Comparison of ENCODE assay signal across 8 cellular contexts in genomic region chr13:106535552-106536243, GRCh38. TPM values are rescaled to one million over a fixed set of nuclear protein-coding genes. Genes with fewer than 3 reads are reported as not detected.
DNase-seq lines count a peak whose midpoint lies in the region; TF ChIP-seq lines count a peak whose summit lies in the region.

Gene EFNB2 (minus strand): TSS chr13:106535662. CDS start chr13:106534964, 698 bp downstream.

- H3K4me1 Mint-ChIP-seq in activated naive CD4-positive, alpha-beta T cell treated with anti-CD3 and anti-CD28 coated beads, Interleukin-2, amount 50 U/mL, for 24 hours, result peaks cover 20% of the 10 kb centered on the region

- peaks cover 19% of the 10 kb centered on the region for H3K27me3 ChIP-seq in H7 (ENCODE audit: control insufficient read depth, insufficient read depth, low read length)
- H3K27me3 ChIP-seq in suprapubic skin, result no peaks in the 10 kb centered on the region

- peak within 1 kb of the TSS; percentile 92 for H3K4me3 Mint-ChIP-seq in activated naive CD4-positive, alpha-beta T cell treated with anti-CD3 and anti-CD28 coated beads, Interleukin-2, amount 50 U/mL, for 24 hours

- H3K9me3 ChIP-seq in SK-N-MC (ENCODE audit: low read depth, low read length) (no peaks in the 10 kb centered on the region), suprapubic skin (no peaks in the 10 kb centered on the region)

- H3K4me1 ChIP-seq in suprapubic skin, result peaks cover 29% of the 10 kb centered on the region

- H3K4me3 ChIP-seq in H7 (ENCODE audit: insufficient read depth, low read depth, low read length), result peak within 1 kb of the TSS; percentile 69
- peak within 1 kb of the TSS; percentile 79 for H3K4me3 ChIP-seq in SK-N-MC
- H3K4me3 ChIP-seq in suprapubic skin, result peak within 1 kb of the TSS; percentile 81

- no peaks in the 10 kb centered on the region for H3K9me3 Mint-ChIP-seq in activated naive CD4-positive, alpha-beta T cell treated with anti-CD3 and anti-CD28 coated beads, Interleukin-2, amount 50 U/mL, for 24 hours

- no CpG with 5 or more reads among the region's 102 CpGs for WGBS in suprapubic skin

- H3K36me3 Mint-ChIP-seq in activated naive CD4-positive, alpha-beta T cell treated with anti-CD3 and anti-CD28 coated beads, Interleukin-2, amount 50 U/mL, for 24 hours, result no peaks in the 10 kb centered on the region

- no peaks in the 10 kb centered on the region for H3K36me3 ChIP-seq in H7 (replicated peaks; ENCODE audit: control insufficient read depth, insufficient read depth, low read length)
- H3K36me3 ChIP-seq in SK-N-MC (ENCODE audit: insufficient read depth, low read length), result peaks cover 4% of the 10 kb centered on the region; the same call in 1 of the 2 replicates
- H3K36me3 ChIP-seq in suprapubic skin, result no peaks in the 10 kb centered on the region

- no peak for TF ChIP-seq CTCF in suprapubic skin (IDR thresholded peaks at IDR 0.05)

- H3K27ac ChIP-seq in SK-N-MC (no peak within 1 kb of the TSS), suprapubic skin (peak within 1 kb of the TSS; percentile 84)

- peak in 1 of 2 donors; percentile 67 for TF ChIP-seq POLR2A in suprapubic skin (IDR thresholded peaks at IDR 0.05)

- H3K27ac Mint-ChIP-seq in activated naive CD4-positive, alpha-beta T cell treated with anti-CD3 and anti-CD28 coated beads, Interleukin-2, amount 50 U/mL, for 24 hours, result peak within 1 kb of the TSS; percentile 30

- peaks cover 18% of the 10 kb centered on the region for H3K27me3 Mint-ChIP-seq in activated naive CD4-positive, alpha-beta T cell treated with anti-CD3 and anti-CD28 coated beads, Interleukin-2, amount 50 U/mL, for 24 hours

- TF ChIP-seq EP300 in suprapubic skin (IDR thresholded peaks at IDR 0.05), result no peak

- no peak within 1 kb of the TSS for H3K9ac ChIP-seq in SK-N-MC (ENCODE audit: insufficient read length)

- DNase-seq in GM04503 (ENCODE audit: low read depth), result peak; percentile 39
- DNase-seq in H7, result peak; percentile 100
- DNase-seq in M059J (ENCODE audit: low read depth), result peak; percentile 88
- no peak for DNase-seq in SK-N-MC (ENCODE audit: low read depth, low spot score)
- DNase-seq in globus pallidus (ENCODE audit: low spot score), result peak; percentile 92
- DNase-seq in occipital lobe (lab: John Stamatoyannopoulos, UW), result peak; percentile 89
- DNase-seq in suprapubic skin (ENCODE audit: low spot score in 2 of 2), result peak; percentile 84 to 85

RNA-seq across cellular contexts. Expression of gene EFNB2, which starts in this region (rescaled TPM):
- 14.7 and 17.1 TPM in 2 replicates for total RNA-seq in H7 (2014; rRNA removed; shearing (Covaris generic))
- 16.9 and 32.2 TPM in 2 replicates for total RNA-seq in M059J (2014; rRNA removed; shearing (Covaris generic))
- 82.8 TPM for total RNA-seq in occipital lobe
- total RNA-seq in suprapubic skin, result 10 to 100 TPM; 17.1 to 45.4 (median 28.3) TPM
